1 cellular context compared by ENCODE assay signal in the genomic region with DNA sequence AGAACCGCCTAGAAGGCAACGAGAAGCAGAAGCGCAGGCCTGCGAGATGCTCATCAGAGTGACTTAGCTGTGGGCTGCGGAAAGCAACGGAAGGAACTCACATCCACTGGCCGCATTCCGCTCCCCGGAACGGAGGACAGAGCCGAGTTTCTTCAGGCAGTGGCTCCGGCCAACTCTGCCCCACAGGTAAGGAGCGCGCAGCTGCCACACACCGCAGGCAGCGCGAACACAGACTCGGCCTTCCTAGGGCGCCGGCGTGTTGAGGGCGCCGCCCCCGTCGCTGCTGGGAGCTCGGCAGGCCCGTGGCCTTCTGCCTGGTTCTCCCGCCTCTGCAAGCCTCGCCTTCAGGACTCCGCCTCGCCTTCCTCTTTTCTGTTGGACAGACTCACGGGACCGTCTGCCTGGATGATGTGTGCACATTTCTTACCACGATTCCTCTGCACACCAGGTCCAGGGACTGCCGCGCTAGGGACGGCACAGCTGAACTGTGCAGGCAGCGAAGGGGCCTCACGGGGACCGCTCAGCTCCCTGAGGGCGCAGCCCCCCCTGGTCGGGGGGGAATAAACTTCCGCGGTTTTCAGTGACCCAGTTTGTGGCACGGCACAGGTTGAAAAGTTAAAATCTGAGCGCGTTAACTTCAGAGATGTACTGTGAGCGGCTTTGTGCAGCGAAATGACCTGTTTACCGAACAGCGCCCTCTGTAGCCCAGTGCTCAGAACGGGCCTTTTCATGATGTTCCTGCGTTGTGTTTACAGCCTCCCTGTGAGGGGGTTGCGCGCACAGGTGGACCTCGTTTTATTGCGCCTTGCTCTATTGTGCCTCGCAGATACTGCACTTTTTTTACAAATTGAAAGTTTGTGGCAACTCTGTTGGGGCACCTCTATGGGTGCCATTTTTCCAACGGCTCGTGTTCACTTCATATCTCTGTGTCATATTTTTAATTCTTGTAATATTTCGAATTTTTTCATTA.
TF ChIP-seq lines count a peak whose summit lies in the region.

No MANE protein-coding gene starts in this region.

TF ChIP-seq in HepG2, 621 proteins besides CTCF, POLR2A, EP300 and RAD21 (continued from another document and continues in another):
- TF ChIP-seq, protein P1, sequence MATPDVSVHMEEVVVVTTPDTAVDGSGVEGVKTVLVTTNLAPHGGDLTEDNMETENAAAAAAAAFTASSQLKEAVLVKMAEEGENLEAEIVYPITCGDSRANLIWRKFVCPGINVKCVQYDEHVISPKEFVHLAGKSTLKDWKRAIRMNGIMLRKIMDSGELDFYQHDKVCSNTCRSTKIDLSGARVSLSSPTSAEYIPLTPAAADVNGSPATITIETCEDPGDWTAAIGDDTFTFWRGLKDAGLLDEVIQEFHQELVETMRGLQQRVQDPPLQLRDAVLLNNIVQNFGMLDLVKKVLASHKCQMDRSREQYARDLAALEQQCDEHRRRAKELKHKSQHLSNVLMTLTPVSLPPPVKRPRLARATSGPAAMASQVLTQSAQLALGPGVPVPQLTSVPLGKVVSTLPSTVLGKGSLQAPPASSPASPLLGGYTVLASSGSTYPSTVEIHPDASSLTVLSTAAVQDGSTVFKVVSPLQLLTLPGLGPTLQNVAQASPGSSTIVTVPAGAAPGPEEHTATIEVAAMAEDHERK (CRISPR knock-in tag; IDR thresholded peaks at IDR 0.05; ENCODE audit: low read depth), result no peak
- TF ChIP-seq REXO4 (CRISPR knock-in tag; IDR thresholded peaks at IDR 0.05; ENCODE audit: borderline replicate concordance), result no peak
- TF ChIP-seq ARID5B (CRISPR knock-in tag; IDR thresholded peaks at IDR 0.05), result no peak
- TF ChIP-seq ZMYM3 (CRISPR knock-in tag; IDR thresholded peaks at IDR 0.05), result no peak
- TF ChIP-seq NR3C1 (CRISPR knock-in tag; IDR thresholded peaks at IDR 0.05), result no peak
- peak; percentile 22; the same call in 1 of the 2 replicates for TF ChIP-seq SALL2 (CRISPR knock-in tag; IDR thresholded peaks at IDR 0.05)
- TF ChIP-seq NCOA5 (CRISPR knock-in tag; IDR thresholded peaks at IDR 0.05), result no peak
- TF ChIP-seq ERF (CRISPR knock-in tag; IDR thresholded peaks at IDR 0.05), result no peak
- TF ChIP-seq ZNF777 (CRISPR knock-in tag; IDR thresholded peaks at IDR 0.05), result no peak; the same call in 1 of the 2 replicates
- TF ChIP-seq PRDM10 (CRISPR knock-in tag; IDR thresholded peaks at IDR 0.05; ENCODE audit: low read depth), result peak; percentile 36; the same call in 1 of the 2 replicates
- TF ChIP-seq, protein P2, sequence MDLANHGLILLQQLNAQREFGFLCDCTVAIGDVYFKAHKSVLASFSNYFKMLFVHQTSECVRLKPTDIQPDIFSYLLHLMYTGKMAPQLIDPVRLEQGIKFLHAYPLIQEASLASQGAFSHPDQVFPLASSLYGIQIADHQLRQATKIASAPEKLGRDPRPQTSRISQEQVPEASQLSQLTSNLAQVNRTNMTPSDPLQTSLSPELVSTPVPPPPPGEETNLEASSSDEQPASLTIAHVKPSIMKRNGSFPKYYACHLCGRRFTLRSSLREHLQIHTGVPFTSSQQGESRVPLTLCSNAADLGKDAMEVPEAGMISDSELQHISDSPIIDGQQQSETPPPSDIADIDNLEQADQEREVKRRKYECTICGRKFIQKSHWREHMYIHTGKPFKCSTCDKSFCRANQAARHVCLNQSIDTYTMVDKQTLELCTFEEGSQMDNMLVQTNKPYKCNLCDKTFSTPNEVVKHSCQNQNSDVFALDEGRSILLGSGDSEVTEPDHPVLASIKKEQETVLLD (CRISPR knock-in tag; IDR thresholded peaks at IDR 0.05; ENCODE audit: low read depth), result no peak
- TF ChIP-seq ZFY (CRISPR knock-in tag; IDR thresholded peaks at IDR 0.05), result peak; percentile 85
- no peak; the same call in 1 of the 2 replicates for TF ChIP-seq TARDBP (CRISPR knock-in tag; IDR thresholded peaks at IDR 0.05)
- peak; percentile 73 for TF ChIP-seq ZMYM4 (CRISPR knock-in tag; IDR thresholded peaks at IDR 0.05)
- no peak for TF ChIP-seq THAP11 (CRISPR knock-in tag; IDR thresholded peaks at IDR 0.05)
- no peak for TF ChIP-seq SUZ12 (IDR thresholded peaks at IDR 0.05; ENCODE audit: low read depth, low read length)
- TF ChIP-seq ZNF232 (CRISPR knock-in tag; IDR thresholded peaks at IDR 0.05; ENCODE audit: borderline replicate concordance), result peak; percentile 89; the same call in 1 of the 2 replicates
- no peak for TF ChIP-seq TBP (CRISPR knock-in tag; IDR thresholded peaks at IDR 0.05)
- TF ChIP-seq ZFP62 (CRISPR knock-in tag; IDR thresholded peaks at IDR 0.05), result no peak
- TF ChIP-seq, protein P3, sequence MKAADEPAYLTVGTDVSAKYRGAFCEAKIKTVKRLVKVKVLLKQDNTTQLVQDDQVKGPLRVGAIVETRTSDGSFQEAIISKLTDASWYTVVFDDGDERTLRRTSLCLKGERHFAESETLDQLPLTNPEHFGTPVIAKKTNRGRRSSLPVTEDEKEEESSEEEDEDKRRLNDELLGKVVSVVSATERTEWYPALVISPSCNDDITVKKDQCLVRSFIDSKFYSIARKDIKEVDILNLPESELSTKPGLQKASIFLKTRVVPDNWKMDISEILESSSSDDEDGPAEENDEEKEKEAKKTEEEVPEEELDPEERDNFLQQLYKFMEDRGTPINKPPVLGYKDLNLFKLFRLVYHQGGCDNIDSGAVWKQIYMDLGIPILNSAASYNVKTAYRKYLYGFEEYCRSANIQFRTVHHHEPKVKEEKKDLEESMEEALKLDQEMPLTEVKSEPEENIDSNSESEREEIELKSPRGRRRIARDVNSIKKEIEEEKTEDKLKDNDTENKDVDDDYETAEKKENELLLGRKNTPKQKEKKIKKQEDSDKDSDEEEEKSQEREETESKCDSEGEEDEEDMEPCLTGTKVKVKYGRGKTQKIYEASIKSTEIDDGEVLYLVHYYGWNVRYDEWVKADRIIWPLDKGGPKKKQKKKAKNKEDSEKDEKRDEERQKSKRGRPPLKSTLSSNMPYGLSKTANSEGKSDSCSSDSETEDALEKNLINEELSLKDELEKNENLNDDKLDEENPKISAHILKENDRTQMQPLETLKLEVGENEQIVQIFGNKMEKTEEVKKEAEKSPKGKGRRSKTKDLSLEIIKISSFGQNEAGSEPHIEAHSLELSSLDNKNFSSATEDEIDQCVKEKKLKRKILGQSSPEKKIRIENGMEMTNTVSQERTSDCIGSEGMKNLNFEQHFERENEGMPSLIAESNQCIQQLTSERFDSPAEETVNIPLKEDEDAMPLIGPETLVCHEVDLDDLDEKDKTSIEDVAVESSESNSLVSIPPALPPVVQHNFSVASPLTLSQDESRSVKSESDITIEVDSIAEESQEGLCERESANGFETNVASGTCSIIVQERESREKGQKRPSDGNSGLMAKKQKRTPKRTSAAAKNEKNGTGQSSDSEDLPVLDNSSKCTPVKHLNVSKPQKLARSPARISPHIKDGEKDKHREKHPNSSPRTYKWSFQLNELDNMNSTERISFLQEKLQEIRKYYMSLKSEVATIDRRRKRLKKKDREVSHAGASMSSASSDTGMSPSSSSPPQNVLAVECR (CRISPR knock-in tag; IDR thresholded peaks at IDR 0.05; ENCODE audit: borderline replicate concordance), result peak; percentile 77; the same call in 1 of the 2 replicates
- no peak; the same call in 1 of the 2 replicates for TF ChIP-seq KLF6 (CRISPR knock-in tag; IDR thresholded peaks at IDR 0.05)
- no peak for TF ChIP-seq POGZ (CRISPR knock-in tag; IDR thresholded peaks at IDR 0.05)
- TF ChIP-seq KLF15 (CRISPR knock-in tag; IDR thresholded peaks at IDR 0.05; ENCODE audit: borderline replicate concordance), result no peak
- peak; percentile 63 for TF ChIP-seq SALL1 (CRISPR knock-in tag; IDR thresholded peaks at IDR 0.05)
- no peak for TF ChIP-seq ZFYVE20 (CRISPR knock-in tag; IDR thresholded peaks at IDR 0.05; ENCODE audit: borderline replicate concordance, low read depth)
- no peak for TF ChIP-seq ZNF75D (CRISPR knock-in tag; IDR thresholded peaks at IDR 0.05; ENCODE audit: borderline replicate concordance)
- TF ChIP-seq ZNF430 (CRISPR knock-in tag; IDR thresholded peaks at IDR 0.05), result 0 out of 2 replicates have a peak, but pooled peaks have one; percentile 14
- TF ChIP-seq ZNF207 (IDR thresholded peaks at IDR 0.05; ENCODE audit: borderline replicate concordance), result no peak
- no peak for TF ChIP-seq ZSCAN22 (CRISPR knock-in tag; IDR thresholded peaks at IDR 0.05)
- 0 out of 2 replicates have a peak, but pooled peaks have one; percentile 1 for TF ChIP-seq CEBPG (CRISPR knock-in tag; IDR thresholded peaks at IDR 0.05)
- TF ChIP-seq RBM39 (IDR thresholded peaks at IDR 0.05; ENCODE audit: low read depth, low read length, poor library complexity, severe bottlenecking), result no peak
- peak; percentile 58 for TF ChIP-seq KMT2A (CRISPR knock-in tag; IDR thresholded peaks at IDR 0.05)
- no peak for TF ChIP-seq ZNF589 (CRISPR knock-in tag; conservative IDR thresholded peaks at IDR 0.05)
- TF ChIP-seq, protein P4, sequence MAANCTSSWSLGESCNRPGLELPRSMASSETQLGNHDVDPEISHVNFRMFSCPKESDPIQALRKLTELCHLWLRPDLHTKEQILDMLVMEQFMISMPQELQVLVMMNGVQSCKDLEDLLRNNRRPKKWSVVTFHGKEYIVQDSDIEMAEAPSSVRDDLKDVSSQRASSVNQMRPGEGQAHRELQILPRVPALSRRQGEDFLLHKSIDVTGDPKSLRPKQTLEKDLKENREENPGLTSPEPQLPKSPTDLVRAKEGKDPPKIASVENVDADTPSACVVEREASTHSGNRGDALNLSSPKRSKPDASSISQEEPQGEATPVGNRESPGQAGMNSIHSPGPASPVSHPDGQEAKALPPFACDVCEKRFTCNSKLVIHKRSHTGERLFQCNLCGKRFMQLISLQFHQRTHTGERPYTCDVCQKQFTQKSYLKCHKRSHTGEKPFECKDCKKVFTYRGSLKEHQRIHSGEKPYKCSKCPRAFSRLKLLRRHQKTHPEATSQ (CRISPR knock-in tag; IDR thresholded peaks at IDR 0.05; ENCODE audit: borderline replicate concordance), result no peak
